18 cellular contexts compared by ENCODE assay signal in the genomic region with DNA sequence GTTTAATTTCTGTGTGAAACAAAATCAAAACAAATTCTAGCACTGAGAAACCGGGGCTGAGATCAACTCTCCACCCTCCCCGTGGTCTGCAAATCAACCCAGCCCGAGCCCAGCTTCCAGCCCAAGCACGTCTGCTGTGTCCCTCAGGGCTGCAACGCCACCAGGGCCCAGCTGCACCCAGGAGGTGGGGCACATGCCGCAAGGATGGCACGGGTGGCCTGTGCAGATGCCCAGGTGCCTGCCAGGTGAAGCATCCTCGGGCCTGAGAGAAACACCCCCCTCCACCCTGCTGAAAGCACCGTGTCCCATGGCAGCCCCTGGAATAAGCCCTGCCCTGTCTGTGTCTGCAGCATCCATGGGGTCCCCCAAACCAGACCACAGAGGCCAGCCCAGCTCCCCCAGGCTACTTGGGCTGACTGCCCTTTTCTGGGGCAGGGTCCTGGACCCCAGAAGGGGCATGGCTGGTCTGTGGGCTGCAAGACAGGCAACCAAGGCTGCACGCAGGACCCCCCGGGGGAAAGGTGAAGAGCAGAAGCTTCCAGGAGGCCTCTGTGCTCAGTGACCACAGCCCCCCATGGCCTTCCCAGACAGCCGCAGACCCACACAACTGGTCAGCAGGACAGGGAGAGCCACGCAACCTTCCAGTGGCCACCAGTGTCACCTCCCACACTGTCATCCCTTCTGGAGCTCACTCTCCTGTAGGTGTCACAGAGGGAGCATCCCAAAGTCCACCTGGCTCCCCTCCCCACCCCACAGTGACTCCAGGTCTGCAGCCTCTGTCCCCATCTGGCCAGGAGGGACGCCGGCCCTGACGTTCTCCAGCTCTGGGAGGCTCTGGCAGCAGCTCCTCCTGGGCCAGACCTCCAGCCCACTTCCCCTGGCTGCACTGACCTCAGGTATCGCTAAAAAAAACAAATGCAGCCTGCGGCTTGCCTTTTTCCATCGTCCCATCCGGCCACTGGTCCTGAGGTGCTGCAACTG. TPM values are rescaled to one million over a fixed set of nuclear protein-coding genes. Genes with fewer than 3 reads are reported as not detected.
DNase-seq lines count a peak whose midpoint lies in the region; ATAC-seq, FAIRE-seq and TF ChIP-seq lines count a peak whose summit lies in the region.
"Had no signal": no experiment of that assay in that cellular context is flagged by ENCODE, and none has a peak within 500 bp of the region (broad histone marks: within the 10 kb centered on the region; RNA-seq: fewer than 3 reads in every experiment).

No MANE protein-coding gene starts in this region.

- H2AK5ac ChIP-seq in H1 (ENCODE audit: low read depth, low read length): no peak overlapping the region
- peak overlapping the region; percentile 85 for H2AK5ac ChIP-seq in neuronal stem cell (ENCODE audit: low read depth, low read length)

- H3K4me3 ChIP-seq in left ventricle myocardium inferior: no peak overlapping the region
- H3K4me3 ChIP-seq in H1 (ENCODE audit: extremely low read depth in 1 of 4, insufficient read depth in 2 of 4, low read depth in 3 of 4, low read length in 4 of 4): no peak overlapping the region
- peak overlapping the region in 1 of 2 donors; percentile 22 for H3K4me3 ChIP-seq in neuronal stem cell (ENCODE audit: low read length in 2 of 2)

- 0 out of 2 replicates have a peak overlapping the region, but pooled peaks have one; percentile 27 for H2BK12ac ChIP-seq in H1 (ENCODE audit: low read depth, low read length)
- H2BK12ac ChIP-seq in neuronal stem cell (ENCODE audit: low read length): peak overlapping the region; percentile 76

- H3K23ac ChIP-seq in H1 (ENCODE audit: insufficient read length): no peak overlapping the region
- H3K23ac ChIP-seq in neuronal stem cell (ENCODE audit: low read depth, low read length, poor library complexity): peak overlapping the region; percentile 90

- TF ChIP-seq CTCF in left ventricle myocardium inferior (IDR thresholded peaks at IDR 0.05; ENCODE audit: borderline replicate concordance) (no peak), H1 (IDR thresholded peaks at IDR 0.05; ENCODE audit: control extremely low read depth in 1 of 3, insufficient read depth in 1 of 3, low read depth in 1 of 3, low read length in 3 of 3) (no peak)

- H2BK120ac ChIP-seq in H1 (replicated peaks; ENCODE audit: low read depth, low read length) (no peak overlapping the region), neuronal stem cell (ENCODE audit: low read depth, low read length) (no peak overlapping the region)

- H3K27me3 ChIP-seq in left ventricle myocardium inferior (ENCODE audit: low read depth) (no peaks in the 10 kb centered on the region), H1 (replicated peaks in 1 of 4; ENCODE audit: control insufficient read depth in 3 of 4, extremely low read depth in 1 of 4, insufficient read depth in 3 of 4, low read length in 3 of 4) (no peaks in the 10 kb centered on the region), neuronal stem cell (ENCODE audit: control insufficient read depth in 3 of 3, insufficient read depth in 3 of 3, low read depth in 1 of 3, low read length in 3 of 3) (no peaks in the 10 kb centered on the region)

- no peak overlapping the region for H4K5ac ChIP-seq in H1 (ENCODE audit: insufficient read length, low read depth, low read length)

- no peak overlapping the region for H2AFZ ChIP-seq in H1 (ENCODE audit: low read length)
- H2AFZ ChIP-seq in neuronal stem cell (ENCODE audit: low read length): peak overlapping the region; percentile 40

- intact Hi-C loops in Right ventricle myocardium superior (cut with DNase I) (no loop called here), left ventricle myocardium inferior (cut with micrococcal nuclease) (no loop called here)

- H3K79me2 ChIP-seq in H1 (ENCODE audit: control insufficient read depth in 1 of 2, insufficient read depth in 2 of 2, low read length in 2 of 2): no peaks in the 10 kb centered on the region

- H3K79me1 ChIP-seq in H1 (ENCODE audit: low read depth, low read length) (0 out of 2 replicates have a peak, but pooled peaks cover 2% of the 10 kb centered on the region), neuronal stem cell (ENCODE audit: low read depth, low read length) (peaks cover 5% of the 10 kb centered on the region)

- H3K14ac ChIP-seq in H1 (ENCODE audit: insufficient read length) (no peak overlapping the region), neuronal stem cell (ENCODE audit: low read length) (peak overlapping the region; percentile 60)

- no peak for TF ChIP-seq POLR2A in H1 (IDR thresholded peaks at IDR 0.05; ENCODE audit: control extremely low read depth in 1 of 2, low read depth in 2 of 2, low read length in 2 of 2)

- H4K8ac ChIP-seq in H1 (ENCODE audit: extremely low read depth, insufficient read depth, low read length) (no peak overlapping the region), neuronal stem cell (ENCODE audit: low read depth, low read length) (no peak overlapping the region)

- no peak overlapping the region for H4K91ac ChIP-seq in H1 (replicated peaks; ENCODE audit: insufficient read length, low read length)
- no peak overlapping the region for H4K91ac ChIP-seq in neuronal stem cell (ENCODE audit: low read depth, low read length, poor library complexity)

- TF ChIP-seq EP300 in H1 (IDR thresholded peaks at IDR 0.05; ENCODE audit: borderline replicate concordance in 1 of 2, low read depth in 2 of 2, low read length in 2 of 2): no peak

- no peak for TF ChIP-seq RAD21 in H1 (IDR thresholded peaks at IDR 0.05 in 1 of 2, conservative IDR thresholded peaks at IDR 0.05 in 1 of 2; ENCODE audit: low read depth in 2 of 2, low read length in 2 of 2)

- no peak overlapping the region for H3K56ac ChIP-seq in H1 (replicated peaks; ENCODE audit: insufficient read length, low read depth, low read length)

- DNase-seq in Right ventricle myocardium superior (peak; percentile 35), left ventricle myocardium inferior (no peak), H1 (ENCODE audit: low read depth in 1 of 2, low spot score in 2 of 2) (peak in 1 of 2 experiments; percentile 40), neuronal stem cell (ENCODE audit: low spot score) (no peak), ureter (ENCODE audit: low spot score) (peak; percentile 41), T-helper 1 cell (no peak)
- DNase-seq: effector memory CD8-positive, alpha-beta T cell; naive B cell; NCI-H1048; NCI-H2171 treated with DMSO at 0.1 percent for 48 hours had no signal

- H3K27ac ChIP-seq in left ventricle myocardium inferior (replicated peaks) (no peak overlapping the region), H1 (ENCODE audit: low read depth, low read length) (no peak overlapping the region), neuronal stem cell (replicated peaks; ENCODE audit: low read length) (no peak overlapping the region)
- H3K27ac ChIP-seq: KMS-11, VCaP had no signal

- H3K4me1 ChIP-seq in left ventricle myocardium inferior: peaks cover 33% of the 10 kb centered on the region
- peaks cover 0 to under 1% (median 0%) of the 10 kb centered on the region in 4 experiments; a peak in 2 of 7 replicates for H3K4me1 ChIP-seq in H1 (replicated peaks in 1 of 4; ENCODE audit: control insufficient read depth in 3 of 4, insufficient read depth in 4 of 4, low read length in 3 of 4)
- H3K4me1 ChIP-seq in neuronal stem cell (ENCODE audit: control insufficient read depth in 2 of 2, insufficient read depth in 1 of 2, low read depth in 1 of 2, low read length in 2 of 2): peaks cover 8 to 9% of the 10 kb centered on the region in 2 donors

- H3K18ac ChIP-seq in H1 (ENCODE audit: extremely low read depth, low read length): no peak overlapping the region; the same call in 1 of the 2 replicates
- peak overlapping the region; percentile 39 for H3K18ac ChIP-seq in neuronal stem cell (ENCODE audit: low read length)

- CTCF ChIA-PET in H1 (lab: Charles Lee; ENCODE audit: partially characterized antibody): interaction anchor here (0.8 to 3.4 kb wide), 7 partner anchors 11 to 178 kb away, joined by 3 to 16 read pairs (median 3); no protein-coding TSS in a partner anchor

- WGBS in H1 (ENCODE audit: extremely low coverage in 1 of 2, insufficient coverage in 1 of 2, insufficient read length in 1 of 2, insufficient replicate concordance in 2 of 2, low coverage in 1 of 2, low lambda C conversion rate in 2 of 2, missing lambda C conversion rate in 1 of 2), 2 experiments: 86% methylated on average over 20 of the region's 20 CpGs; no CpG with 5 or more reads in 1 of the 2 experiments
- WGBS in neuronal stem cell (ENCODE audit: extremely low coverage in 2 of 2, insufficient read length in 2 of 2, insufficient replicate concordance in 1 of 2), 2 donors: no CpG with 5 or more reads among the region's 20 CpGs

- H3K36me3 ChIP-seq in left ventricle myocardium inferior (no peaks in the 10 kb centered on the region), H1 (ENCODE audit: control insufficient read depth in 2 of 4, insufficient read depth in 4 of 4, low read length in 3 of 4) (no peaks in the 10 kb centered on the region), neuronal stem cell (replicated peaks in 1 of 2; ENCODE audit: control insufficient read depth in 2 of 2, insufficient read depth in 2 of 2, low read length in 2 of 2) (no peaks in the 10 kb centered on the region)

- H2BK15ac ChIP-seq in H1 (ENCODE audit: low read length) (no peak overlapping the region), neuronal stem cell (ENCODE audit: low read length) (no peak overlapping the region)

- no peak for FAIRE-seq in H1 (lab: Jason Lieb, UNC)
- FAIRE-seq: bronchial epithelial cell, RCC 7860 had no signal

- H2BK5ac ChIP-seq in H1 (ENCODE audit: low read depth, low read length) (no peak overlapping the region), neuronal stem cell (ENCODE audit: low read length) (peak overlapping the region; percentile 4)

- peaks cover 0 to 11% of the 10 kb centered on the region in 2 experiments for H4K20me1 ChIP-seq in H1 (replicated peaks in 1 of 2; ENCODE audit: control insufficient read depth in 1 of 2, insufficient read depth in 2 of 2, low read length in 2 of 2)

- H3K9me3 ChIP-seq in left ventricle myocardium inferior (replicated peaks) (no peaks in the 10 kb centered on the region), H1 (ENCODE audit: insufficient read depth in 2 of 2, low read depth in 1 of 2, low read length in 1 of 2) (no peaks in the 10 kb centered on the region), neuronal stem cell (replicated peaks in 1 of 2; ENCODE audit: control insufficient read depth in 2 of 2, insufficient read depth in 1 of 2, low read depth in 1 of 2, low read length in 2 of 2) (peaks cover 0 to 2% of the 10 kb centered on the region in 2 donors)

- H3K23me2 ChIP-seq in H1 (ENCODE audit: low read depth, low read length): peaks cover 3% of the 10 kb centered on the region; the same call in 1 of the 2 replicates

- POLR2A ChIA-PET in H1 (lab: Charles Lee; ENCODE audit: partially characterized antibody): interaction anchor here (0.6 kb wide), 1 partner anchor 10 kb away, joined by 3 read pairs; no protein-coding TSS in a partner anchor

- no peak overlapping the region for H2BK20ac ChIP-seq in H1 (ENCODE audit: low read length)

- H3K4me2 ChIP-seq in H1 (ENCODE audit: insufficient read depth in 1 of 2, low read depth in 2 of 2, low read length in 2 of 2) (no peak overlapping the region), neuronal stem cell (ENCODE audit: insufficient read depth, low read length, poor library complexity, severe bottlenecking) (no peak overlapping the region)
- H3K4me2 ChIP-seq: KMS-11 had no signal

- H3K9ac ChIP-seq in H1 (replicated peaks in 1 of 4; ENCODE audit: extremely low read depth in 1 of 4, low read depth in 3 of 4, low read length in 3 of 4) (no peak overlapping the region), neuronal stem cell (ENCODE audit: low read depth, low read length, poor library complexity) (peak overlapping the region; percentile 30)
- H3K9ac ChIP-seq: KMS-11 had no signal

- H3K4ac ChIP-seq in H1 (replicated peaks; ENCODE audit: insufficient read length, low read depth, low read length) (no peak overlapping the region), neuronal stem cell (ENCODE audit: low read length) (no peak overlapping the region)

- ATAC-seq in Right ventricle myocardium superior (ENCODE audit: poor library complexity): no peak
- ATAC-seq in HG03342 (IDR thresholded peaks at IDR 0.05; ENCODE audit: unreplicated experiment): no peak
- ATAC-seq in GM21529 (IDR thresholded peaks at IDR 0.05; ENCODE audit: unreplicated experiment): no peak
- ATAC-seq: effector memory CD8-positive, alpha-beta T cell; T-cell had no signal

RNA-seq across cellular contexts. Expression of gene WNT9A, which starts 7.7 kb away (rescaled TPM):
- total RNA-seq in Right ventricle myocardium superior (0.59 TPM), left ventricle myocardium inferior (4.8 TPM), ureter (2.7 TPM)
- total RNA-seq in H1 (2021; fragmentation: NEBNext Ultra II Directional; extraction: Animal tissue kit (Norgen Biotek cat#: 25700)): 0.78 and 1.1 TPM in 2 replicates
- polyA plus RNA-seq in H1 (2011; rRNA removed): 1.5 and 2.2 TPM in 2 replicates
- 2.0 TPM for polyA plus RNA-seq in H1 (2011; cell fraction: cytosol; rRNA removed)
- polyA plus RNA-seq in H1 (2011; cell fraction: nucleus; rRNA removed): 3.0 TPM
- 1.4 to 2.0 TPM (median 1.9 TPM) in 4 replicates for polyA plus RNA-seq in H1 (2012, experiment 1 of 2)
- 0.67 TPM for polyA plus RNA-seq in H1 (2012, experiment 2 of 2)
- 0.41 TPM for polyA plus RNA-seq in H1 (2013, experiment 1 of 2)
- polyA plus RNA-seq in H1 (2013, experiment 2 of 2): 0.50 TPM
- 1.9 and 2.1 TPM in 2 replicates for polyA minus RNA-seq in H1 (2011; rRNA and poly(A)+ RNA removed)
- polyA minus RNA-seq in H1 (2011; cell fraction: cytosol; rRNA and poly(A)+ RNA removed): 0.95 TPM
- polyA minus RNA-seq in H1 (2011; cell fraction: nucleus; rRNA and poly(A)+ RNA removed): 1.2 TPM
- polyA plus RNA-seq in neuronal stem cell (2013, experiment 1 of 2): 0.61 TPM
- polyA plus RNA-seq in neuronal stem cell (2013, experiment 2 of 2): 0.69 TPM
- total RNA-seq: activated CD8-positive, alpha-beta memory T cell treated with anti-CD3 and anti-CD28 coated beads for 36 hours had no signal

Comparison
In these comparisons a context has a peak if more than half of its experiments do, and no peak if none do; other contexts are left out.
1. DNase-seq: peak in Right ventricle myocardium superior (single experiment) and ureter (single experiment); none in left ventricle myocardium inferior (single experiment), neuronal stem cell (single experiment) and T-helper 1 cell (0 of 5).